2 cellular contexts compared by ENCODE assay signal in genomic region chr1:232138044-232138443, GRCh38.
TF ChIP-seq lines count a peak whose summit lies in the region.

No MANE protein-coding gene starts in this region.

TF ChIP-seq in IMR-90, 13 proteins besides CTCF, POLR2A, EP300 and RAD21:
- no peak for TF ChIP-seq RCOR1 (IDR thresholded peaks at IDR 0.05; ENCODE audit: insufficient replicate concordance, low read length)
- TF ChIP-seq SMC3 (IDR thresholded peaks at IDR 0.05; ENCODE audit: low read depth, low read length) = no peak
- TF ChIP-seq BHLHE40 (IDR thresholded peaks at IDR 0.05; ENCODE audit: low read depth, low read length) = no peak
- no peak for TF ChIP-seq MAZ (IDR thresholded peaks at IDR 0.05; ENCODE audit: borderline replicate concordance, low read depth, low read length)
- TF ChIP-seq MXI1 (IDR thresholded peaks at IDR 0.05; ENCODE audit: borderline replicate concordance, low read depth, low read length) = no peak
- no peak for TF ChIP-seq MAFK (IDR thresholded peaks at IDR 0.05; ENCODE audit: low read depth, low read length)
- no peak for TF ChIP-seq NFE2L2 (IDR thresholded peaks at IDR 0.05; ENCODE audit: low read depth, low read length)
- no peak for TF ChIP-seq USF2 (IDR thresholded peaks at IDR 0.05; ENCODE audit: low read depth, low read length)
- TF ChIP-seq ELK1 (IDR thresholded peaks at IDR 0.05; ENCODE audit: borderline replicate concordance, low read depth, low read length) = no peak
- no peak for TF ChIP-seq CHD1 (IDR thresholded peaks at IDR 0.05; ENCODE audit: low read depth, low read length)
- TF ChIP-seq FOS (IDR thresholded peaks at IDR 0.05; ENCODE audit: low read depth, low read length) = no peak
- no peak for TF ChIP-seq CEBPB (IDR thresholded peaks at IDR 0.05; ENCODE audit: low read depth, low read length)
- TF ChIP-seq RFX5 (IDR thresholded peaks at IDR 0.05; ENCODE audit: low read depth, low read length) = no peak

TF ChIP-seq in WTC11, 78 proteins besides CTCF, POLR2A, EP300 and RAD21:
- 0 out of 2 replicates have a peak, but pooled peaks have one; percentile 62 for TF ChIP-seq EMX1 (CRISPR knock-in tag; IDR thresholded peaks at IDR 0.05)
- TF ChIP-seq NFATC4 (CRISPR knock-in tag; IDR thresholded peaks at IDR 0.05) = no peak
- no peak for TF ChIP-seq ZSCAN18 (CRISPR knock-in tag; IDR thresholded peaks at IDR 0.05)
- TF ChIP-seq ERG (CRISPR knock-in tag; IDR thresholded peaks at IDR 0.05) = no peak
- peak; percentile 91 for TF ChIP-seq AR (CRISPR knock-in tag; IDR thresholded peaks at IDR 0.05)
- no peak for TF ChIP-seq RORB (CRISPR knock-in tag; IDR thresholded peaks at IDR 0.05)
- 0 out of 2 replicates have a peak, but pooled peaks have one; percentile 4 for TF ChIP-seq MAX (CRISPR knock-in tag; IDR thresholded peaks at IDR 0.05)
- TF ChIP-seq ATF2 (CRISPR knock-in tag; IDR thresholded peaks at IDR 0.05; ENCODE audit: borderline replicate concordance, low read depth) = no peak
- TF ChIP-seq ETV6 (CRISPR knock-in tag; IDR thresholded peaks at IDR 0.05) = no peak
- TF ChIP-seq NR3C1 (CRISPR knock-in tag; conservative IDR thresholded peaks at IDR 0.05; ENCODE audit: low read depth) = no peak
